ENCODE assay signal across 18 cellular contexts in the genomic region with DNA sequence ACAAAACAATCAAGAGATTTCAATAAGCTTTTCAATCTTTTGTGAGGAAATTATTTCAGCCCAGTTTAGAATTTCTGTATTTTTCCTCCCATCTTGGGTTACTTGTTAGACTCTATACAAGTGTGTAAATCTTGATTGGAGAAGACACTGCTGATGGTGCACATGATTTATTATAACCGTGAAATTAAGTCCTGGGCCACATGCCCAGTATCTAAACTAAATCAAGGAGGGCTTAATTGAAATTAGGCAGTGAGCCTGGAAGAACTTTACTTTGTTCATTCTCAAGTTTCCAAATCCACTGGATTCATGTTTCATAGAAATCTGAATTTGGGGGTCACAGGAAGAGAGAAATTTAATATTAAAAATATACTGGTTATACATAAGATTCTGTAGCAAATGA. TPM values are rescaled to one million over a fixed set of nuclear protein-coding genes. Genes with fewer than 3 reads are reported as not detected.
DNase-seq lines count a peak whose midpoint lies in the region; ATAC-seq and TF ChIP-seq lines count a peak whose summit lies in the region.
"Had no signal": no experiment of that assay in that cellular context is flagged by ENCODE, and none has a peak within 500 bp of the region (broad histone marks: within the 10 kb centered on the region; RNA-seq: fewer than 3 reads in every experiment).

No MANE protein-coding gene starts in this region.

- no peak overlapping the region for H3K4me3 ChIP-seq in A673 (ENCODE audit: low read depth, low read length, poor library complexity, severe bottlenecking)

- peak; percentile 89 for DNase-seq in A673 (ENCODE audit: low spot score)
- no peak for DNase-seq in HEK293T (ENCODE audit: extremely low spot score)
- DNase-seq in medulla oblongata (ENCODE audit: extremely low spot score), result peak; percentile 37
- DNase-seq: 8988T, DMS153, H7, KBM-7, NCI-H1417 treated with DMSO at 0.1 percent for 48 hours, NCI-H1930, NCI-H748 treated with DMSO at 0.1 percent for 48 hours, PC-3 had no signal

- H3K4me3 Mint-ChIP-seq in stimulated activated memory B cell treated with anti-CD40 and anti-IgM and Interleukin-4, amounts not matched to agents 10 μg/mL and 1 μg/mL and 100 μg/mL, for 72 hours, result no peak overlapping the region

- H3K27ac ChIP-seq in A673 (ENCODE audit: low read depth, low read length, poor library complexity, severe bottlenecking), result no peak overlapping the region
- H3K27ac ChIP-seq: C4-2B, RWPE1 had no signal

- TF ChIP-seq CTCF in A673 (conservative IDR thresholded peaks at IDR 0.05; ENCODE audit: low read depth, low read length), result no peak

- ATAC-seq in SK-N-SH treated with all-trans-retinoic acid at 6 μM for 48 hours (peak; percentile 62), HG03378 (IDR thresholded peaks at IDR 0.05; ENCODE audit: unreplicated experiment) (no peak), GM21515 (IDR thresholded peaks at IDR 0.05; ENCODE audit: unreplicated experiment) (no peak), HG02642 (IDR thresholded peaks at IDR 0.05; ENCODE audit: poor library complexity, unreplicated experiment) (no peak)
- no peak for ATAC-seq in stimulated activated memory B cell treated with anti-CD40 and anti-IgM and Interleukin-4, amounts not matched to agents 10 μg/mL and 1 μg/mL and 100 μg/mL, for 72 hours
- ATAC-seq: PC-3 had no signal

- H3K27me3 Mint-ChIP-seq in stimulated activated memory B cell treated with anti-CD40 and anti-IgM and Interleukin-4, amounts not matched to agents 10 μg/mL and 1 μg/mL and 100 μg/mL, for 72 hours, result peaks cover 19% of the 10 kb centered on the region

- H3K4me1 Mint-ChIP-seq in stimulated activated memory B cell treated with anti-CD40 and anti-IgM and Interleukin-4, amounts not matched to agents 10 μg/mL and 1 μg/mL and 100 μg/mL, for 72 hours, result no peaks in the 10 kb centered on the region

- no peaks in the 10 kb centered on the region for H3K9me3 Mint-ChIP-seq in stimulated activated memory B cell treated with anti-CD40 and anti-IgM and Interleukin-4, amounts not matched to agents 10 μg/mL and 1 μg/mL and 100 μg/mL, for 72 hours

- H3K36me3 ChIP-seq in A673 (ENCODE audit: insufficient read depth, low read length, poor library complexity, severe bottlenecking), result no peaks in the 10 kb centered on the region

- POLR2A ChIA-PET in A673 (lab: Charles Lee; ENCODE audit: low non-redundant PET), result no interaction called here
- POLR2A ChIA-PET in HEK293T (lab: Yijun Ruan, JAX), result no interaction called here

- H3K27ac Mint-ChIP-seq in stimulated activated memory B cell treated with anti-CD40 and anti-IgM and Interleukin-4, amounts not matched to agents 10 μg/mL and 1 μg/mL and 100 μg/mL, for 72 hours, result no peak overlapping the region

- H3K27me3 ChIP-seq in A673 (replicated peaks; ENCODE audit: insufficient read depth, low read depth, low read length, poor library complexity), result no peaks in the 10 kb centered on the region

- no TSS peak for BruUV-seq in A673 (replicated peaks; lab: Mats Ljungman, UMichigan)

- H3K4me1 ChIP-seq in A673 (ENCODE audit: insufficient read depth, low read length, poor library complexity, severe bottlenecking), result peaks cover 54% of the 10 kb centered on the region

- H3K36me3 Mint-ChIP-seq in stimulated activated memory B cell treated with anti-CD40 and anti-IgM and Interleukin-4, amounts not matched to agents 10 μg/mL and 1 μg/mL and 100 μg/mL, for 72 hours, result no peaks in the 10 kb centered on the region

- H3K9me3 ChIP-seq in A673 (ENCODE audit: low read depth, low read length, poor library complexity, severe bottlenecking), result no peaks in the 10 kb centered on the region

- intact Hi-C loops in A673 (cut with micrococcal nuclease; ENCODE audit: unreplicated experiment), result no loop called here

- CTCF ChIA-PET in A673 (lab: Charles Lee), result no interaction called here
- CTCF ChIA-PET in HEK293T (lab: Yijun Ruan, JAX), result no interaction called here

TF ChIP-seq in HEK293T, 16 proteins besides CTCF, POLR2A, EP300 and RAD21:
- TF ChIP-seq, protein P1, sequence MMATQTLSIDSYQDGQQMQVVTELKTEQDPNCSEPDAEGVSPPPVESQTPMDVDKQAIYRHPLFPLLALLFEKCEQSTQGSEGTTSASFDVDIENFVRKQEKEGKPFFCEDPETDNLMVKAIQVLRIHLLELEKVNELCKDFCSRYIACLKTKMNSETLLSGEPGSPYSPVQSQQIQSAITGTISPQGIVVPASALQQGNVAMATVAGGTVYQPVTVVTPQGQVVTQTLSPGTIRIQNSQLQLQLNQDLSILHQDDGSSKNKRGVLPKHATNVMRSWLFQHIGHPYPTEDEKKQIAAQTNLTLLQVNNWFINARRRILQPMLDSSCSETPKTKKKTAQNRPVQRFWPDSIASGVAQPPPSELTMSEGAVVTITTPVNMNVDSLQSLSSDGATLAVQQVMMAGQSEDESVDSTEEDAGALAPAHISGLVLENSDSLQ (IDR thresholded peaks at IDR 0.05), result peak; percentile 47; the same call in 1 of the 2 replicates
- TF ChIP-seq ELF4 (IDR thresholded peaks at IDR 0.05) (no peak), BHLHE40 (IDR thresholded peaks at IDR 0.05; ENCODE audit: borderline replicate concordance) (no peak)

TF ChIP-seq in SK-N-SH treated with all-trans-retinoic acid at 6 μM for 48 hours, 23 proteins besides CTCF, POLR2A, EP300 and RAD21 (continues in another document):
- TF ChIP-seq POU6F1 (CRISPR knock-in tag; IDR thresholded peaks at IDR 0.05; ENCODE audit: borderline replicate concordance, low read depth) (peak; percentile 78; the same call in 1 of the 2 replicates), TOX (CRISPR knock-in tag; IDR thresholded peaks at IDR 0.05; ENCODE audit: borderline replicate concordance) (peak; percentile 97), PATZ1 (CRISPR knock-in tag; IDR thresholded peaks at IDR 0.05; ENCODE audit: borderline replicate concordance) (peak; percentile 85; the same call in 1 of the 2 replicates), ZNF8 (CRISPR knock-in tag; IDR thresholded peaks at IDR 0.05) (no peak), ESRRG (CRISPR knock-in tag; IDR thresholded peaks at IDR 0.05) (no peak), RARB (CRISPR knock-in tag; IDR thresholded peaks at IDR 0.05) (peak; percentile 95)
- TF ChIP-seq, protein P2, sequence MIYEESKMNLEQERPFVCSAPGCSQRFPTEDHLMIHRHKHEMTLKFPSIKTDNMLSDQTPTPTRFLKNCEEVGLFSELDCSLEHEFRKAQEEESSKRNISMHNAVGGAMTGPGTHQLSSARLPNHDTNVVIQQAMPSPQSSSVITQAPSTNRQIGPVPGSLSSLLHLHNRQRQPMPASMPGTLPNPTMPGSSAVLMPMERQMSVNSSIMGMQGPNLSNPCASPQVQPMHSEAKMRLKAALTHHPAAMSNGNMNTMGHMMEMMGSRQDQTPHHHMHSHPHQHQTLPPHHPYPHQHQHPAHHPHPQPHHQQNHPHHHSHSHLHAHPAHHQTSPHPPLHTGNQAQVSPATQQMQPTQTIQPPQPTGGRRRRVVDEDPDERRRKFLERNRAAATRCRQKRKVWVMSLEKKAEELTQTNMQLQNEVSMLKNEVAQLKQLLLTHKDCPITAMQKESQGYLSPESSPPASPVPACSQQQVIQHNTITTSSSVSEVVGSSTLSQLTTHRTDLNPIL (CRISPR knock-in tag; IDR thresholded peaks at IDR 0.05; ENCODE audit: low read depth), result peak; percentile 59; the same call in 1 of the 2 replicates
- TF ChIP-seq, protein P3, sequence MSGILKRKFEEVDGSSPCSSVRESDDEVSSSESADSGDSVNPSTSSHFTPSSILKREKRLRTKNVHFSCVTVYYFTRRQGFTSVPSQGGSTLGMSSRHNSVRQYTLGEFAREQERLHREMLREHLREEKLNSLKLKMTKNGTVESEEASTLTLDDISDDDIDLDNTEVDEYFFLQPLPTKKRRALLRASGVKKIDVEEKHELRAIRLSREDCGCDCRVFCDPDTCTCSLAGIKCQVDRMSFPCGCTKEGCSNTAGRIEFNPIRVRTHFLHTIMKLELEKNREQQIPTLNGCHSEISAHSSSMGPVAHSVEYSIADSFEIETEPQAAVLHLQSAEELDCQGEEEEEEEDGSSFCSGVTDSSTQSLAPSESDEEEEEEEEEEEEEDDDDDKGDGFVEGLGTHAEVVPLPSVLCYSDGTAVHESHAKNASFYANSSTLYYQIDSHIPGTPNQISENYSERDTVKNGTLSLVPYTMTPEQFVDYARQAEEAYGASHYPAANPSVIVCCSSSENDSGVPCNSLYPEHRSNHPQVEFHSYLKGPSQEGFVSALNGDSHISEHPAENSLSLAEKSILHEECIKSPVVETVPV (CRISPR knock-in tag; IDR thresholded peaks at IDR 0.05), result peak; percentile 90; the same call in 1 of the 2 replicates

RNA-seq across cellular contexts. Expression of gene CSTF2T, which starts 44.5 kb away (rescaled TPM):
- 21.9 and 22.2 TPM in 2 replicates for total RNA-seq in A673 (2021)
